8 cellular contexts compared by ENCODE assay signal in genomic region chr20:47356526-47357295, GRCh38. TPM values are rescaled to one million over a fixed set of nuclear protein-coding genes. Genes with fewer than 3 reads are reported as not detected.
DNase-seq lines count a peak whose midpoint lies in the region; ATAC-seq and TF ChIP-seq lines count a peak whose summit lies in the region.

TSS of gene ZMYND8 (minus strand) at chr20:47356699. CDS start at chr20:47356670, 29 bp downstream.

- CTCF ChIA-PET in activated B cell treated with CpG ODN at 0.5 μM for 24 hours (lab: Charles Lee) (interaction anchor here (0.7 to 11.0 kb wide), 3 partner anchors 27 to 82 kb away, joined by 3 to 84 read pairs (median 4); no protein-coding TSS in a partner anchor), mammary epithelial cell (lab: Charles Lee; ENCODE audit: low non-redundant PET) (interaction anchor here (0.6 to 0.8 kb wide), 4 partner anchors 11 to 84 kb away, joined by 3 to 13 read pairs (median 7); no protein-coding TSS in a partner anchor)

- H3K27me3 ChIP-seq in mammary epithelial cell (ENCODE audit: insufficient read depth, low read length) (no peaks in the 10 kb centered on the region), smooth muscle cell (ENCODE audit: low read depth) (no peaks in the 10 kb centered on the region)

- H3K36me3 Mint-ChIP-seq in activated B cell treated with CpG ODN at 0.5 μM for 24 hours (ENCODE audit: low read depth) (no peaks in the 10 kb centered on the region), immature natural killer cell (peaks cover 0 to 3% (median 0%) of the 10 kb centered on the region in 3 donors)

- in situ Hi-C loops in mammary epithelial cell (cut with MboI; ENCODE audit: low sequenced_read_pairs in 2 of 2), result no loop called here

- H3K36me3 ChIP-seq in mammary epithelial cell (ENCODE audit: insufficient read depth, low read length) (no peaks in the 10 kb centered on the region), smooth muscle cell (ENCODE audit: low read depth) (no peaks in the 10 kb centered on the region)

- H2AFZ ChIP-seq in mammary epithelial cell (ENCODE audit: low read depth, low read length) (peak within 1 kb of the TSS; percentile 50), smooth muscle cell (ENCODE audit: low read depth) (peak within 1 kb of the TSS; percentile 3)

- peak; percentile 63 for ATAC-seq in GM18511 (IDR thresholded peaks at IDR 0.05; ENCODE audit: unreplicated experiment)
- peak; percentile 46 for ATAC-seq in HG03280 (IDR thresholded peaks at IDR 0.05; ENCODE audit: unreplicated experiment)
- peak; percentile 81 for ATAC-seq in activated B cell treated with CpG ODN at 0.5 μM for 24 hours (ENCODE audit: low read depth)
- no peak for ATAC-seq in GM18519 (IDR thresholded peaks at IDR 0.05; ENCODE audit: low FRiP score, unreplicated experiment)

- intact Hi-C loops in activated B cell treated with CpG ODN at 0.5 μM for 24 hours (cut with micrococcal nuclease), result loop anchor here (2.0 kb wide), 1 partner anchor 60 kb away; no protein-coding TSS in a partner anchor
- intact Hi-C loops in mammary epithelial cell (cut with micrococcal nuclease), result loop anchor here (1.0 kb wide), 1 partner anchor 8 kb away; no protein-coding TSS in a partner anchor

- H3K27ac Mint-ChIP-seq in activated B cell treated with CpG ODN at 0.5 μM for 24 hours (no peak within 1 kb of the TSS), immature natural killer cell (peak within 1 kb of the TSS in 4 of 6 donors; percentile 97 to 100 (median 98))

- H3K4me1 ChIP-seq in mammary epithelial cell (ENCODE audit: insufficient read depth, low read length), result peaks cover 98% of the 10 kb centered on the region
- peaks cover 89% of the 10 kb centered on the region for H3K4me1 ChIP-seq in smooth muscle cell (ENCODE audit: low read depth)

- dilution Hi-C loops in mammary epithelial cell (cut with HindIII; ENCODE audit: low sequenced_read_pairs), result loop anchor here (5.0 kb wide), 1 partner anchor 39 kb away; no protein-coding TSS in a partner anchor

- no peaks in the 10 kb centered on the region for H4K20me1 ChIP-seq in mammary epithelial cell (ENCODE audit: insufficient read depth, low read length)
- H4K20me1 ChIP-seq in smooth muscle cell (ENCODE audit: low read depth), result no peaks in the 10 kb centered on the region

- peak within 1 kb of the TSS; percentile 94 for H3K27ac ChIP-seq in mammary epithelial cell (ENCODE audit: insufficient read depth, low read depth, low read length)
- peak within 1 kb of the TSS; percentile 99 for H3K27ac ChIP-seq in smooth muscle cell (ENCODE audit: low read depth)

- H3K27me3 Mint-ChIP-seq in activated B cell treated with CpG ODN at 0.5 μM for 24 hours, result no peaks in the 10 kb centered on the region
- peaks cover 3 to 8% (median 5%) of the 10 kb centered on the region in 3 donors for H3K27me3 Mint-ChIP-seq in immature natural killer cell (ENCODE audit: low read depth in 3 of 3)

- H3K9me3 ChIP-seq in mammary epithelial cell (replicated peaks; ENCODE audit: insufficient read depth, low read length) (no peaks in the 10 kb centered on the region), smooth muscle cell (replicated peaks; ENCODE audit: low read depth) (no peaks in the 10 kb centered on the region)

- no peaks in the 10 kb centered on the region for H3K9me3 Mint-ChIP-seq in activated B cell treated with CpG ODN at 0.5 μM for 24 hours
- no peaks in the 10 kb centered on the region for H3K9me3 Mint-ChIP-seq in immature natural killer cell

- H3K4me3 Mint-ChIP-seq in activated B cell treated with CpG ODN at 0.5 μM for 24 hours (no peak within 1 kb of the TSS), immature natural killer cell (peak within 1 kb of the TSS in 4 of 5 donors; percentile 82 to 94 (median 90))

- H3K4me2 ChIP-seq in mammary epithelial cell (ENCODE audit: insufficient read depth, low read depth, low read length) (peak within 1 kb of the TSS; percentile 92), smooth muscle cell (peak within 1 kb of the TSS; percentile 81)

- H3K4me3 ChIP-seq in mammary epithelial cell (replicated peaks in 1 of 3; ENCODE audit: insufficient read depth in 1 of 3, low read depth in 2 of 3, low read length in 3 of 3) (peak within 1 kb of the TSS; percentile 36 to 46 (median 45)), smooth muscle cell (peak within 1 kb of the TSS; percentile 43)

- no TSS peak for BruUV-seq in mammary epithelial cell (replicated peaks; lab: Mats Ljungman, UMichigan)

- TF ChIP-seq CTCF in activated B cell treated with CpG ODN at 0.5 μM for 24 hours (IDR thresholded peaks at IDR 0.05) (no peak), mammary epithelial cell (conservative IDR thresholded peaks at IDR 0.05 in 1 of 2, IDR thresholded peaks at IDR 0.05 in 1 of 2; ENCODE audit: extremely low read depth in 1 of 2, insufficient read depth in 1 of 2, low read depth in 1 of 2, low read length in 2 of 2) (no peak), smooth muscle cell (IDR thresholded peaks at IDR 0.05; ENCODE audit: borderline replicate concordance, insufficient read depth, poor library complexity, severe bottlenecking) (no peak)

- POLR2A ChIA-PET in activated B cell treated with CpG ODN at 0.5 μM for 24 hours (lab: Charles Lee), result interaction anchor here (0.6 to 5.6 kb wide), 27 partner anchors 8 to 993 kb away, joined by 3 to 37 read pairs (median 7); no protein-coding TSS in a partner anchor

- peaks cover 53% of the 10 kb centered on the region for H3F3A ChIP-seq in smooth muscle cell (ENCODE audit: low read depth)

- H3K9ac ChIP-seq in mammary epithelial cell (ENCODE audit: insufficient read depth, low read length), result peak within 1 kb of the TSS; percentile 70
- peak within 1 kb of the TSS; percentile 86 for H3K9ac ChIP-seq in smooth muscle cell (ENCODE audit: low read depth)

- H3K79me2 ChIP-seq in mammary epithelial cell (ENCODE audit: insufficient read depth, low read length) (peaks cover 48% of the 10 kb centered on the region), smooth muscle cell (ENCODE audit: low read depth) (peaks cover 47% of the 10 kb centered on the region)

- DNase-seq in NCI-H446 treated with DMSO at 0.1 percent for 48 hours (lab: John Stamatoyannopoulos, UW) (peak; percentile 83), activated B cell treated with CpG ODN at 0.5 μM for 24 hours (peak; percentile 96), mammary epithelial cell (peak; percentile 95), immature natural killer cell (peak; percentile 96 to 98 (median 98)), smooth muscle cell (lab: John Stamatoyannopoulos, UW; ENCODE audit: unreplicated experiment) (peak; percentile 83)

- H3K4me1 Mint-ChIP-seq in activated B cell treated with CpG ODN at 0.5 μM for 24 hours (peaks cover 55% of the 10 kb centered on the region), immature natural killer cell (peaks cover 12 to 35% of the 10 kb centered on the region in 2 donors)

- 2% methylated on average over 19 of the region's 21 CpGs for WGBS in mammary epithelial cell (ENCODE audit: low coverage, missing lambda C conversion rate)
- WGBS in smooth muscle cell (ENCODE audit: low lambda C conversion rate), result 14% methylated on average over 21 of the region's 21 CpGs

RNA-seq across cellular contexts. Expression of gene ZMYND8, which starts in this region (rescaled TPM):
- total RNA-seq in activated B cell treated with CpG ODN at 0.5 μM for 24 hours (42.6 and 44.7 TPM in 2 replicates), mammary epithelial cell (10 to 100 TPM; 18.7 to 59.6 TPM), smooth muscle cell (22.7 and 24.1 TPM in 2 replicates)
- polyA plus RNA-seq in mammary epithelial cell (26.0 TPM), immature natural killer cell (10 to 100 TPM in 1 of 3 donors, 1 to 10 TPM in 2; 3.4 to 16.9 (median 5.1) TPM), smooth muscle cell (14.7 and 15.2 TPM in 2 replicates)
- polyA minus RNA-seq in mammary epithelial cell, result 45.8 TPM
